Comparison of ENCODE assay signal across 17 cellular contexts in the genomic region with DNA sequence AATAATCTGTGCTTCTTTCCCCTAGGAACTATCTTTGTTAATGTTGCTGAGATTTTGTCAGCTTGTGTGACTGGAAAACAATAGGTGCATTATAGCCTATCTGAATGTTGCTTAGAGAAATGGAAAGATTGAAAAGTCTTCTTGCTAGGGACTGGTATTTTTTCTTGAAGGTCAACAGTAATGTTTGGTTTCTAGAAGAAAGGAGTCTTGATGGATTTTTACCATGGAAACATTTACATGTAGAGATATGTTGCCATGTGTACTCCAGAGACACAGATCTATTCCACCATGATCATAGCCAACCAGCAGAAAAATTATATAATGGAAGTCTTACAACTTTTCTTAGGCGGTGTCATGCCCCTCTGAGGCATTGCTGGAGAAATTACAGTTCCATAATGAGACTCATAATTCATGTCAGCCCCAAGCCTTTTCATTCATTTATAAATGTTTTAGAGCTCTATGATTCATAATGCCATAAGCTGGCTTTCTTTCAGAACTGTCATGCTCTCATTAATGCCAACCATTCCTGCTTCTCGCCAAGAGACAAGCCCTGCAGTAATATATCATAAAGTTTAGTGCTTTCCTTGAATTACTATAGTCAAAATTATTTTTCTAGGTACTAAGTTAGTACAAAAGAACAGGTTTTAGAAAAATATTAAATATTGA.
DNase-seq lines count a peak whose midpoint lies in the region; ATAC-seq and TF ChIP-seq lines count a peak whose summit lies in the region.
"Had no signal": no experiment of that assay in that cellular context is flagged by ENCODE, and none has a peak within 500 bp of the region (broad histone marks: within the 10 kb centered on the region; RNA-seq: fewer than 3 reads in every experiment).

No MANE protein-coding gene starts in this region.

- in situ Hi-C loops in G401 (cut with HindIII; ENCODE audit: low sequenced_read_pairs): no loop called here

- peak; percentile 89 for ATAC-seq in esophagus mucosa
- no peak for ATAC-seq in GM21526 (IDR thresholded peaks at IDR 0.05; ENCODE audit: low FRiP score, unreplicated experiment)

- no peak for TF ChIP-seq CTCF in retinal pigment epithelial cell (conservative IDR thresholded peaks at IDR 0.05; ENCODE audit: low read depth, low read length)

- no peak overlapping the region for H3K4me3 ChIP-seq in retinal pigment epithelial cell (ENCODE audit: low read length)
- H3K4me3 ChIP-seq: PC-9 had no signal

- DNase-seq in NCI-H2227 (lab: John Stamatoyannopoulos, UW; ENCODE audit: unreplicated experiment): peak; percentile 22
- no peak for DNase-seq in NCI-H2227 treated with DMSO at 0.1 percent for 48 hours (lab: John Stamatoyannopoulos, UW)
- DNase-seq in RPMI7951 (ENCODE audit: low read depth): peak; percentile 57
- DNase-seq in retinal pigment epithelial cell (ENCODE audit: low read depth): peak; percentile 83
- no peak for DNase-seq in G401 (ENCODE audit: low spot score)
- DNase-seq in globus pallidus (ENCODE audit: low spot score): no peak
- DNase-seq: 8988T, HFFc6, KG1, NCI-H1092 treated with DMSO at 0.1 percent for 48 hours, NCI-H1930, NCI-H2171, NCI-H526, PC-9, SHP77 treated with DMSO at 0.1 percent for 48 hours had no signal

Comparison
In these comparisons a context has a peak if more than half of its experiments do, and no peak if none do; other contexts are left out.
1. DNase-seq: peak in NCI-H2227 (single experiment), RPMI7951 (single experiment) and retinal pigment epithelial cell (single experiment); none in NCI-H2227 treated with DMSO at 0.1 percent for 48 hours (single experiment), G401 (single experiment) and globus pallidus (single experiment).